Comparison of ENCODE assay signal across 23 cellular contexts in the genomic region with DNA sequence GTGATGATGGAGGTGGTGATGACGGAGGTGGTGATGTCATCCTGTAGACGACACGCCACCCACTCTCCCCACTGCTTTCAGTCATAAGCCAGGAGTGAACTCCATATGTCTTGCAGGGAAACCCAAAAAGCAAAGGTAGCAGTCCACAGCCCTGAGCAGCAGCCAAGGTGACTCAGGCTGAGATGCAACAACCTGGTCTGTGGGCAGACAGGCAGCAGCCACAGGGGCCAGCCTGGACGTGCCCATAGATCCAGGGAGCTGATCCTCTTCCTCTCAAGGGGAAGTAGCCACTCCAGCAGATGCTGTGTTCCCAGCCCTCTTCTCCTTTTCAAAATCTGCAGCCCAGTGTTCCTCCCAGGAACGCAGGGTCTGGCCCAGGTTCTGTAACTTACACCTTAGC. TPM values are rescaled to one million over a fixed set of nuclear protein-coding genes. Genes with fewer than 3 reads are reported as not detected.
"Had no signal": no experiment of that assay in that cellular context is flagged by ENCODE, and none has a peak within 500 bp of the region (broad histone marks: within the 10 kb centered on the region; RNA-seq: fewer than 3 reads in every experiment).

No MANE protein-coding gene starts in this region.

- ATAC-seq: activated CD8-positive, alpha-beta T cell treated with anti-CD3 and anti-CD28 coated beads for 36 hours; left ventricle myocardium superior; naive thymus-derived CD8-positive, alpha-beta T cell; right cardiac atrium had no signal

- H3K36me3 ChIP-seq: cardiac muscle cell, esophagus squamous epithelium, stomach had no signal

- H3K27ac ChIP-seq: cardiac muscle cell, dorsolateral prefrontal cortex, esophagus squamous epithelium, stomach, testis had no signal

- H3K4me3 ChIP-seq: cardiac muscle cell, dorsolateral prefrontal cortex, esophagus squamous epithelium, smooth muscle cell, stomach, testis had no signal

- H3K4me1 ChIP-seq: esophagus squamous epithelium, testis had no signal

- H3K9me3 ChIP-seq: esophagus squamous epithelium, stomach, testis had no signal

- FAIRE-seq: astrocyte, endometrium had no signal

- H3K4me2 ChIP-seq: smooth muscle cell had no signal

- DNase-seq: activated B cell treated with CpG ODN at 0.5 μM for 24 hours; activated CD4-positive, alpha-beta T cell treated with anti-CD3 and anti-CD28 coated beads for 48 hours; activated CD8-positive, alpha-beta T cell treated with anti-CD3 and anti-CD28 coated beads for 36 hours; activated naive CD4-positive, alpha-beta T cell treated with anti-CD3 and anti-CD28 coated beads for 36 hours; dorsolateral prefrontal cortex; esophagus squamous epithelium; hypothalamus; kidney glomerular epithelial cell; left ventricle myocardium superior; mesenchymal stem cell; naive thymus-derived CD8-positive, alpha-beta T cell; nucleus accumbens; right cardiac atrium; stomach; SW 1271; testis had no signal

- H3K27me3 ChIP-seq: cardiac muscle cell, esophagus squamous epithelium, testis had no signal

RNA-seq across cellular contexts. Expression of a gene that starts 17.4 kb away (rescaled TPM):
- total RNA-seq: astrocyte, progenitor cell of endocrine pancreas, smooth muscle cell had no signal

RNA-seq across cellular contexts. Expression of a gene that starts 41.1 kb away (rescaled TPM):
- total RNA-seq: activated CD8-positive, alpha-beta T cell treated with anti-CD3 and anti-CD28 coated beads for 36 hours; activated naive CD4-positive, alpha-beta T cell treated with anti-CD3 and anti-CD28 coated beads for 36 hours; fibroblast of villous mesenchyme; naive thymus-derived CD8-positive, alpha-beta T cell; T-helper 2 cell treated with Interferon-gamma antibody and Interleukin-4, amounts not matched to agents 100 ng/mL and 5 ng/mL, for 36 hours had no signal
